Comparison of ENCODE assay signal across 10 cellular contexts in genomic region chr14:67814826-67815225, GRCh38. TPM values are rescaled to one million over a fixed set of nuclear protein-coding genes. Genes with fewer than 3 reads are reported as not detected.
A peak's percentile ranks its signal among the peaks of the same experiment; 100 is the strongest.
DNase-seq lines count a peak whose midpoint lies in the region; ATAC-seq and TF ChIP-seq lines count a peak whose summit lies in the region.
"Had no signal": no experiment of that assay in that cellular context is flagged by ENCODE, and none has a peak within 500 bp of the region (broad histone marks: within the 10 kb centered on the region; RNA-seq: fewer than 3 reads in every experiment).

No MANE protein-coding gene starts in this region.

- ATAC-seq in CD4-positive, CD25-positive, alpha-beta regulatory T cell (ENCODE audit: low read depth in 2 of 2) = no peak
- no peak for ATAC-seq in memory B cell (ENCODE audit: low read depth)

- no peaks in the 10 kb centered on the region for H3K27me3 Mint-ChIP-seq in CD4-positive, CD25-positive, alpha-beta regulatory T cell
- H3K27me3 Mint-ChIP-seq in HFFc6 (ENCODE audit: insufficient read depth) = peaks cover 4% of the 10 kb centered on the region
- H3K27me3 Mint-ChIP-seq in activated naive CD8-positive, alpha-beta T cell treated with anti-CD3 and anti-CD28 coated beads for 36 hours = no peaks in the 10 kb centered on the region
- H3K27me3 Mint-ChIP-seq in memory B cell = no peaks in the 10 kb centered on the region

- no peaks in the 10 kb centered on the region for H3K27me3 ChIP-seq in CD4-positive, CD25-positive, alpha-beta regulatory T cell (ENCODE audit: control insufficient read depth, insufficient read depth, low read length)
- no peaks in the 10 kb centered on the region for H3K27me3 ChIP-seq in dorsolateral prefrontal cortex

- H3K4me3 ChIP-seq in CD4-positive, CD25-positive, alpha-beta regulatory T cell (ENCODE audit: low read depth, low read length) = peak overlapping the region; percentile 22
- H3K4me3 ChIP-seq in dorsolateral prefrontal cortex = peak overlapping the region in 15 of 59 donors; percentile 64 to 92 (median 85)

- intact Hi-C loops in dorsolateral prefrontal cortex (cut with DNase I) = loop anchor here (5.0 to 10.0 kb wide), 6 partner anchors 118 to 1310 kb away; partner anchors contain the start of genes RDH11 (in 2 of the 2), EIF2S1 (in 1 of the 2) and GPHN (in 1 of the 2)

- no peak for DNase-seq in CD4-positive, CD25-positive, alpha-beta regulatory T cell
- DNase-seq in HFFc6 = no peak
- DNase-seq in activated naive CD8-positive, alpha-beta T cell treated with anti-CD3 and anti-CD28 coated beads for 36 hours = no peak
- DNase-seq in memory B cell (ENCODE audit: low spot score in 2 of 2) = no peak
- DNase-seq in GF-D8 (lab: John Stamatoyannopoulos, UW) = no peak
- DNase-seq in dorsolateral prefrontal cortex = no peak
- DNase-seq in SIG-M5 treated with dmso at 0.1 percent for 504 hours (lab: John Stamatoyannopoulos, UW; ENCODE audit: unreplicated experiment) = no peak
- DNase-seq in GM19240 (ENCODE audit: insufficient read length, low spot score) = no peak
- DNase-seq: anterior cingulate cortex; stimulated activated CD4-positive, alpha-beta T cell treated with anti-CD3 and anti-CD28 coated beads, Interleukin-12 subunit alpha, Interleukin-12 subunit beta, amount 100 ng/mL, for 4 hours had no signal

- no peaks in the 10 kb centered on the region for H3K9me3 ChIP-seq in CD4-positive, CD25-positive, alpha-beta regulatory T cell (ENCODE audit: control insufficient read depth in 2 of 2, low read length in 2 of 2)

- TF ChIP-seq CTCF in HFFc6 (IDR thresholded peaks at IDR 0.05) (no peak), dorsolateral prefrontal cortex (IDR thresholded peaks at IDR 0.05 in 54 of 56, conservative IDR thresholded peaks at IDR 0.05 in 2 of 56; ENCODE audit: low read depth in 1 of 56, partially characterized antibody in 56 of 56) (no peak)

- H3K27ac ChIP-seq in CD4-positive, CD25-positive, alpha-beta regulatory T cell (ENCODE audit: insufficient read depth, low read length, poor library complexity, severe bottlenecking) = no peak overlapping the region
- H3K27ac ChIP-seq in dorsolateral prefrontal cortex = no peak overlapping the region

- H3K36me3 ChIP-seq in CD4-positive, CD25-positive, alpha-beta regulatory T cell (ENCODE audit: control insufficient read depth, insufficient read depth, low read length) = peaks cover 18% of the 10 kb centered on the region

- H3K4me1 ChIP-seq in CD4-positive, CD25-positive, alpha-beta regulatory T cell (ENCODE audit: control insufficient read depth, insufficient read depth, low read length, poor library complexity, severe bottlenecking) = peaks cover 22% of the 10 kb centered on the region

- H3K36me3 Mint-ChIP-seq in CD4-positive, CD25-positive, alpha-beta regulatory T cell = peaks cover 31% of the 10 kb centered on the region
- 0 out of 2 replicates have a peak, but pooled peaks cover 5% of the 10 kb centered on the region for H3K36me3 Mint-ChIP-seq in HFFc6 (ENCODE audit: low read depth)
- peaks cover 12% of the 10 kb centered on the region for H3K36me3 Mint-ChIP-seq in activated naive CD8-positive, alpha-beta T cell treated with anti-CD3 and anti-CD28 coated beads for 36 hours
- H3K36me3 Mint-ChIP-seq in memory B cell = peaks cover 9% of the 10 kb centered on the region

- H3K9me3 Mint-ChIP-seq in CD4-positive, CD25-positive, alpha-beta regulatory T cell = no peaks in the 10 kb centered on the region
- H3K9me3 Mint-ChIP-seq in HFFc6 (no peaks in the 10 kb centered on the region; the same call in 1 of the 2 replicates), memory B cell (no peaks in the 10 kb centered on the region)
- no peaks in the 10 kb centered on the region for H3K9me3 Mint-ChIP-seq in activated naive CD8-positive, alpha-beta T cell treated with anti-CD3 and anti-CD28 coated beads for 36 hours

- H3K27ac Mint-ChIP-seq in CD4-positive, CD25-positive, alpha-beta regulatory T cell = peak overlapping the region in 2 of 3 donors; percentile 1 to 99
- H3K27ac Mint-ChIP-seq in HFFc6 = peak overlapping the region; percentile 93
- peak overlapping the region; percentile 36 for H3K27ac Mint-ChIP-seq in activated naive CD8-positive, alpha-beta T cell treated with anti-CD3 and anti-CD28 coated beads for 36 hours
- H3K27ac Mint-ChIP-seq in memory B cell = peak overlapping the region; percentile 32

- peaks cover 24 to 53% (median 32%) of the 10 kb centered on the region in 4 donors for H3K4me1 Mint-ChIP-seq in CD4-positive, CD25-positive, alpha-beta regulatory T cell
- H3K4me1 Mint-ChIP-seq in HFFc6 (ENCODE audit: low read depth) (peaks cover 27% of the 10 kb centered on the region), memory B cell (peaks cover 17% of the 10 kb centered on the region)
- H3K4me1 Mint-ChIP-seq in activated naive CD8-positive, alpha-beta T cell treated with anti-CD3 and anti-CD28 coated beads for 36 hours = peaks cover 31% of the 10 kb centered on the region

- H3K4me3 Mint-ChIP-seq in CD4-positive, CD25-positive, alpha-beta regulatory T cell = peak overlapping the region; percentile 96 to 99 (median 98)
- H3K4me3 Mint-ChIP-seq in HFFc6 (peak overlapping the region; percentile 97), memory B cell (peak overlapping the region; percentile 84)
- peak overlapping the region; percentile 87 for H3K4me3 Mint-ChIP-seq in activated naive CD8-positive, alpha-beta T cell treated with anti-CD3 and anti-CD28 coated beads for 36 hours

RNA-seq across cellular contexts. Expression of gene ZFYVE26, which starts 1.6 kb away (rescaled TPM):
- 27.4 TPM for total RNA-seq in CD4-positive, CD25-positive, alpha-beta regulatory T cell
- 1 to 10 TPM; 2.9 to 5.2 (median 3.4) TPM for polyA plus RNA-seq in CD4-positive, CD25-positive, alpha-beta regulatory T cell
- 10 to 100 TPM; 12.8 to 17.2 (median 14.7) TPM for total RNA-seq in HFFc6 (2021; fragmentation: NEBNext Ultra II Directional; extraction: Animal tissue kit (Norgen Biotek cat#: 25700))
- 10 to 100 TPM; 18.2 to 20.0 TPM for total RNA-seq in activated naive CD8-positive, alpha-beta T cell treated with anti-CD3 and anti-CD28 coated beads for 36 hours
- 10 to 100 TPM; 17.7 to 41.8 (median 28.0) TPM for total RNA-seq in dorsolateral prefrontal cortex

RNA-seq across cellular contexts. Expression of gene RAD51B, which starts 4.8 kb away (rescaled TPM):
- 40.2 TPM for total RNA-seq in CD4-positive, CD25-positive, alpha-beta regulatory T cell
- 10 to 100 TPM; 19.1 to 28.3 (median 26.3) TPM for polyA plus RNA-seq in CD4-positive, CD25-positive, alpha-beta regulatory T cell
- 10 to 100 TPM in 2 of 6 experiments, 1 to 10 TPM in 4; 7.1 to 12.4 (median 9.6) TPM for total RNA-seq in HFFc6 (2021; fragmentation: NEBNext Ultra II Directional; extraction: Animal tissue kit (Norgen Biotek cat#: 25700))
- total RNA-seq in activated naive CD8-positive, alpha-beta T cell treated with anti-CD3 and anti-CD28 coated beads for 36 hours = 10 to 100 TPM; 27.4 to 31.6 TPM
- 10 to 100 TPM in 107 of 120 experiments, 1 to 10 TPM in 13; 5.8 to 36.9 (median 15.3) TPM for total RNA-seq in dorsolateral prefrontal cortex

Comparison
In these comparisons a context has a peak if more than half of its experiments do, and no peak if none do; other contexts are left out.
1. H3K27ac Mint-ChIP-seq: peak in every context shown above with its lines; median percentile 93 in HFFc6; 50 in CD4-positive, CD25-positive, alpha-beta regulatory T cell; 36 in activated naive CD8-positive, alpha-beta T cell treated with anti-CD3 and anti-CD28 coated beads for 36 hours; 32 in memory B cell.